ENCODE assay signal across 19 cellular contexts in genomic region chr3:61872077-61872706, GRCh38.
A peak's percentile ranks its signal among the peaks of the same experiment; 100 is the strongest.
DNase-seq lines count a peak whose midpoint lies in the region; ATAC-seq and TF ChIP-seq lines count a peak whose summit lies in the region.
"Had no signal": no experiment of that assay in that cellular context is flagged by ENCODE, and none has a peak within 500 bp of the region (broad histone marks: within the 10 kb centered on the region; RNA-seq: fewer than 3 reads in every experiment).

No MANE protein-coding gene starts in this region.

- BruUV-seq in MCF 10A (replicated peaks; lab: Mats Ljungman, UMichigan): no TSS peak

- no peak overlapping the region for H3K27ac Mint-ChIP-seq in MCF 10A (ENCODE audit: low read depth, unreplicated experiment)
- H3K27ac Mint-ChIP-seq: activated T-helper 2 cell treated with anti-CD3 and anti-CD28 coated beads, Interferon-gamma antibody, Interleukin-2, Interleukin-4, amounts not matched to agents 10 μg/mL and 5 μg/mL and 100 μg/mL, durations not matched to agents 14 hours and 24 hours and 36 hours; CD4-positive, alpha-beta T cell; natural killer cell had no signal

- H3K4me3 ChIP-seq in heart right ventricle (no peak overlapping the region), tibial artery (no peak overlapping the region)
- H3K4me3 ChIP-seq: adrenal gland, colonic mucosa, gastroesophageal sphincter had no signal

- intact Hi-C loops in heart right ventricle (cut with DNase I): loop anchor here in 1 of 10 donors (5.0 kb wide), 1 partner anchor 260 kb away; no protein-coding TSS in a partner anchor
- intact Hi-C loops in tibial artery (cut with DNase I; ENCODE audit: low total_unique reads): no loop called here
- intact Hi-C loops in MCF 10A (cut with micrococcal nuclease): no loop called here

- in situ Hi-C loops in GM13976 (cut with MboI; ENCODE audit: low sequenced_read_pairs, unreplicated experiment): loop anchor here (10.0 kb wide), 1 partner anchor 63 kb away; no protein-coding TSS in a partner anchor

- TF ChIP-seq CTCF in heart right ventricle (IDR thresholded peaks at IDR 0.05) (no peak), tibial artery (IDR thresholded peaks at IDR 0.05) (no peak), GM13976 (IDR thresholded peaks at IDR 0.05; ENCODE audit: borderline replicate concordance, control extremely low read depth, extremely low read depth, insufficient read depth, missing control alignments) (no peak), MCF 10A (IDR thresholded peaks at IDR 0.05; ENCODE audit: unreplicated experiment) (no peak)

- POLR2A ChIA-PET in MCF 10A (lab: Yijun Ruan, JAX): no interaction called here

- ATAC-seq in heart right ventricle: peak in 6 of 8 donors; percentile 17 to 45 (median 27)
- ATAC-seq: gastroesophageal sphincter, natural killer cell had no signal

- peaks cover 38% of the 10 kb centered on the region for H3K4me1 Mint-ChIP-seq in MCF 10A (ENCODE audit: insufficient read depth, unreplicated experiment)
- H3K4me1 Mint-ChIP-seq: natural killer cell had no signal

- CTCF ChIA-PET in MCF 10A (lab: Yijun Ruan, JAX): interaction anchor here (0.6 to 1.5 kb wide), 6 partner anchors 8 to 316 kb away, joined by 3 to 5 read pairs (median 4); no protein-coding TSS in a partner anchor

- peak overlapping the region in 2 of 10 donors; percentile 44 to 56 for H3K27ac ChIP-seq in heart right ventricle
- peak overlapping the region; percentile 45 to 49 for H3K27ac ChIP-seq in tibial artery
- H3K27ac ChIP-seq: adrenal gland, colonic mucosa, KMS-11 had no signal

- H3K4me1 ChIP-seq in heart right ventricle: peaks cover 5 to 71% (median 40%) of the 10 kb centered on the region in 9 donors
- H3K4me1 ChIP-seq in tibial artery: peaks cover 4 to 69% (median 24%) of the 10 kb centered on the region in 4 donors

- H3K36me3 ChIP-seq in heart right ventricle: no peaks in the 10 kb centered on the region
- H3K36me3 ChIP-seq in tibial artery: no peaks in the 10 kb centered on the region
- H3K36me3 ChIP-seq: adrenal gland, colonic mucosa, gastroesophageal sphincter had no signal

- no peaks in the 10 kb centered on the region for H3K36me3 Mint-ChIP-seq in MCF 10A (ENCODE audit: insufficient read depth, unreplicated experiment)
- H3K36me3 Mint-ChIP-seq: natural killer cell had no signal

- DNase-seq in NCI-H2196 (lab: John Stamatoyannopoulos, UW; ENCODE audit: unreplicated experiment) (peak; percentile 19), NCI-H2196 treated with DMSO at 0.1 percent for 48 hours (lab: John Stamatoyannopoulos, UW; ENCODE audit: unreplicated experiment) (no peak), NCI-H69 (lab: John Stamatoyannopoulos, UW) (peak; percentile 18), heart right ventricle (no peak), tibial artery (no peak), GM13976 (ENCODE audit: low spot score) (no peak), H4 (ENCODE audit: low spot score) (no peak), MCF 10A (ENCODE audit: unreplicated experiment) (no peak)
- DNase-seq: adrenal gland; CD4-positive, alpha-beta T cell; colonic mucosa; mammary epithelial cell; natural killer cell; NCI-H1417 treated with DMSO at 0.1 percent for 48 hours; NCI-H526 treated with DMSO at 0.1 percent for 48 hours; stimulated activated naive CD4-positive, alpha-beta T cell treated with Interleukin-2 at 50 U/mL for 16 hours had no signal

- WGBS in heart right ventricle, 2 donors: 59 to 65% methylated on average over 5 of the region's 5 CpGs

- H3K9me3 ChIP-seq in heart right ventricle (no peaks in the 10 kb centered on the region), tibial artery (no peaks in the 10 kb centered on the region)
- H3K9me3 ChIP-seq: adrenal gland, colonic mucosa, gastroesophageal sphincter had no signal

- no peaks in the 10 kb centered on the region for H3K27me3 Mint-ChIP-seq in MCF 10A (ENCODE audit: insufficient read depth, unreplicated experiment)

- no peaks in the 10 kb centered on the region for H3K9me3 Mint-ChIP-seq in MCF 10A (ENCODE audit: unreplicated experiment)
- H3K9me3 Mint-ChIP-seq: activated T-helper 2 cell treated with anti-CD3 and anti-CD28 coated beads, Interferon-gamma antibody, Interleukin-2, Interleukin-4, amounts not matched to agents 10 μg/mL and 5 μg/mL and 100 μg/mL, durations not matched to agents 14 hours and 24 hours and 36 hours; CD4-positive, alpha-beta T cell had no signal

- H3K4me3 Mint-ChIP-seq in MCF 10A (ENCODE audit: unreplicated experiment): no peak overlapping the region
- H3K4me3 Mint-ChIP-seq: CD4-positive, alpha-beta T cell; natural killer cell had no signal

- H3K27me3 ChIP-seq in heart right ventricle (no peaks in the 10 kb centered on the region), tibial artery (no peaks in the 10 kb centered on the region)
- H3K27me3 ChIP-seq: adrenal gland, colonic mucosa, gastroesophageal sphincter had no signal

Comparison
In these comparisons a context has a peak if more than half of its experiments do, and no peak if none do; other contexts are left out.
1. DNase-seq: peak in NCI-H2196 (single experiment) and NCI-H69 (single experiment); none in NCI-H2196 treated with DMSO at 0.1 percent for 48 hours (single experiment), heart right ventricle (0 of 2), tibial artery (0 of 2), GM13976 (single experiment), H4 (single experiment) and MCF 10A (single experiment).